In the genomic region with DNA sequence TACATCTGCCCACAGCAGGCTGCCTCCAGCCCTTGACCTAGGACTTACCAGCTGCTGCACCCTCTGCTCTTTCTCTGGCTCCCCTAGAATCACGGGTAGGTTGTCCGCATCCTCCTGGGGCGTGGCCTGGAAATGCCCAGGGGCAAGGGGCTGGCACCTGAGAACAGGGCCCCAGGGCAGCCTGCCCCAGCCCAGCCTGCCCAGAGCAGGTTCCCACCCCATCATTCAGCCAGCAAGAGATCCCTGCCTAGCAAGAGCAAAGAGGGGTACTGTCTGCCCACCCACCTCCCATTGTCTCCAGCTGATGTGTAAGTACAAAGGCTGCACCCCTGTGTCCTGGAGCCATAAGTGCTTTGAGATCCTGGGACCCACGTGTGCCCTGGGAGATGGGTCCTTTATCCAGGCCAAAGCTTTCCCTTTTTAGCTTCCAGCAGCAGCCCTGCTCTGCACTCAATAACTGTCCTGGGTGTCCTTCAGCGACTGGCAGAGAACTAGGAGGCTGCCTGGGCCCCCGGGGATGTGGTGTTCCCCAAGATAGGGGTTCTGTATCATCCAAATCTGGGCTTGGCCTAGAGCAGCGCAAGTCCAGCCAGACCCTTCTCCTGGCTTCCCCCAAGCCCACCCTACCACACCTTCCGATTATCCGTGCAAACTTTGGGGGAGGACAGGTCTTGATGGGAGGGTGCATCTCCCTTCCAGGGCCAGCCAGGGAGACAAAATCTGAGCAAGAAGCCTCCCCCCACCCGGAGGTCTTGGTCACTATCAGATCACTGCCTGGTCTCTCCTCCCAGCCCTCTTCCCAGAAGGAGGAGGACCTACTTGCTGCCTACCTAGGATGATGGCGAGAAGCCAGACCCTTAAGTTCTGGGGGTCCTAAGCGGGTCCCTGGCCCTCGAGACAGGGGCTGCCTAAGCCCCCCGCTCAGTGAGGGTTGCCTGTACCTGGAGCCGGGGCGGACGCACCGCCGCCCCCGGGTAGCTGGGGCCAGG, we compare ENCODE assay signal across 1 cellular context.
TF ChIP-seq lines count a peak whose summit lies in the region.

No MANE protein-coding gene starts in this region.

TF ChIP-seq in SK-N-SH treated with all-trans-retinoic acid at 6 μM for 48 hours, 23 proteins besides CTCF, POLR2A, EP300 and RAD21:
- TF ChIP-seq, protein P1, sequence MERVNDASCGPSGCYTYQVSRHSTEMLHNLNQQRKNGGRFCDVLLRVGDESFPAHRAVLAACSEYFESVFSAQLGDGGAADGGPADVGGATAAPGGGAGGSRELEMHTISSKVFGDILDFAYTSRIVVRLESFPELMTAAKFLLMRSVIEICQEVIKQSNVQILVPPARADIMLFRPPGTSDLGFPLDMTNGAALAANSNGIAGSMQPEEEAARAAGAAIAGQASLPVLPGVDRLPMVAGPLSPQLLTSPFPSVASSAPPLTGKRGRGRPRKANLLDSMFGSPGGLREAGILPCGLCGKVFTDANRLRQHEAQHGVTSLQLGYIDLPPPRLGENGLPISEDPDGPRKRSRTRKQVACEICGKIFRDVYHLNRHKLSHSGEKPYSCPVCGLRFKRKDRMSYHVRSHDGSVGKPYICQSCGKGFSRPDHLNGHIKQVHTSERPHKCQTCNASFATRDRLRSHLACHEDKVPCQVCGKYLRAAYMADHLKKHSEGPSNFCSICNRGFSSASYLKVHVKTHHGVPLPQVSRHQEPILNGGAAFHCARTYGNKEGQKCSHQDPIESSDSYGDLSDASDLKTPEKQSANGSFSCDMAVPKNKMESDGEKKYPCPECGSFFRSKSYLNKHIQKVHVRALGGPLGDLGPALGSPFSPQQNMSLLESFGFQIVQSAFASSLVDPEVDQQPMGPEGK (CRISPR knock-in tag; IDR thresholded peaks at IDR 0.05; ENCODE audit: borderline replicate concordance), result no peak
- TF ChIP-seq ESRRG (CRISPR knock-in tag; IDR thresholded peaks at IDR 0.05), result no peak
- TF ChIP-seq CSDC2 (CRISPR knock-in tag; IDR thresholded peaks at IDR 0.05), result no peak
- TF ChIP-seq ISL1 (CRISPR knock-in tag; IDR thresholded peaks at IDR 0.05), result no peak
- TF ChIP-seq ZC3H10 (CRISPR knock-in tag; IDR thresholded peaks at IDR 0.05), result no peak
- no peak for TF ChIP-seq OSR1 (CRISPR knock-in tag; IDR thresholded peaks at IDR 0.05)
- TF ChIP-seq BACH2 (CRISPR knock-in tag; IDR thresholded peaks at IDR 0.05; ENCODE audit: borderline replicate concordance), result no peak
- no peak for TF ChIP-seq ZNF70 (CRISPR knock-in tag; IDR thresholded peaks at IDR 0.05)
- TF ChIP-seq ARNTL (CRISPR knock-in tag; IDR thresholded peaks at IDR 0.05; ENCODE audit: borderline replicate concordance, low read depth), result no peak
- no peak for TF ChIP-seq GLIS3 (CRISPR knock-in tag; IDR thresholded peaks at IDR 0.05)
- TF ChIP-seq ZFP30 (CRISPR knock-in tag; IDR thresholded peaks at IDR 0.05), result no peak
- no peak; the same call in 1 of the 2 replicates for TF ChIP-seq SNAI2 (CRISPR knock-in tag; IDR thresholded peaks at IDR 0.05)
- TF ChIP-seq, protein P2, sequence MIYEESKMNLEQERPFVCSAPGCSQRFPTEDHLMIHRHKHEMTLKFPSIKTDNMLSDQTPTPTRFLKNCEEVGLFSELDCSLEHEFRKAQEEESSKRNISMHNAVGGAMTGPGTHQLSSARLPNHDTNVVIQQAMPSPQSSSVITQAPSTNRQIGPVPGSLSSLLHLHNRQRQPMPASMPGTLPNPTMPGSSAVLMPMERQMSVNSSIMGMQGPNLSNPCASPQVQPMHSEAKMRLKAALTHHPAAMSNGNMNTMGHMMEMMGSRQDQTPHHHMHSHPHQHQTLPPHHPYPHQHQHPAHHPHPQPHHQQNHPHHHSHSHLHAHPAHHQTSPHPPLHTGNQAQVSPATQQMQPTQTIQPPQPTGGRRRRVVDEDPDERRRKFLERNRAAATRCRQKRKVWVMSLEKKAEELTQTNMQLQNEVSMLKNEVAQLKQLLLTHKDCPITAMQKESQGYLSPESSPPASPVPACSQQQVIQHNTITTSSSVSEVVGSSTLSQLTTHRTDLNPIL (CRISPR knock-in tag; IDR thresholded peaks at IDR 0.05; ENCODE audit: low read depth), result no peak
- TF ChIP-seq, protein P3, sequence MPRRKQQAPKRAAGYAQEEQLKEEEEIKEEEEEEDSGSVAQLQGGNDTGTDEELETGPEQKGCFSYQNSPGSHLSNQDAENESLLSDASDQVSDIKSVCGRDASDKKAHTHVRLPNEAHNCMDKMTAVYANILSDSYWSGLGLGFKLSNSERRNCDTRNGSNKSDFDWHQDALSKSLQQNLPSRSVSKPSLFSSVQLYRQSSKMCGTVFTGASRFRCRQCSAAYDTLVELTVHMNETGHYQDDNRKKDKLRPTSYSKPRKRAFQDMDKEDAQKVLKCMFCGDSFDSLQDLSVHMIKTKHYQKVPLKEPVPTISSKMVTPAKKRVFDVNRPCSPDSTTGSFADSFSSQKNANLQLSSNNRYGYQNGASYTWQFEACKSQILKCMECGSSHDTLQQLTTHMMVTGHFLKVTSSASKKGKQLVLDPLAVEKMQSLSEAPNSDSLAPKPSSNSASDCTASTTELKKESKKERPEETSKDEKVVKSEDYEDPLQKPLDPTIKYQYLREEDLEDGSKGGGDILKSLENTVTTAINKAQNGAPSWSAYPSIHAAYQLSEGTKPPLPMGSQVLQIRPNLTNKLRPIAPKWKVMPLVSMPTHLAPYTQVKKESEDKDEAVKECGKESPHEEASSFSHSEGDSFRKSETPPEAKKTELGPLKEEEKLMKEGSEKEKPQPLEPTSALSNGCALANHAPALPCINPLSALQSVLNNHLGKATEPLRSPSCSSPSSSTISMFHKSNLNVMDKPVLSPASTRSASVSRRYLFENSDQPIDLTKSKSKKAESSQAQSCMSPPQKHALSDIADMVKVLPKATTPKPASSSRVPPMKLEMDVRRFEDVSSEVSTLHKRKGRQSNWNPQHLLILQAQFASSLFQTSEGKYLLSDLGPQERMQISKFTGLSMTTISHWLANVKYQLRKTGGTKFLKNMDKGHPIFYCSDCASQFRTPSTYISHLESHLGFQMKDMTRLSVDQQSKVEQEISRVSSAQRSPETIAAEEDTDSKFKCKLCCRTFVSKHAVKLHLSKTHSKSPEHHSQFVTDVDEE (CRISPR knock-in tag; IDR thresholded peaks at IDR 0.05), result no peak
